ENCODE assay signal across 31 cellular contexts in genomic region chr6:78363688-78364087, GRCh38.
"Had no signal": no experiment of that assay in that cellular context is flagged by ENCODE, and none has a peak within 500 bp of the region (broad histone marks: within the 10 kb centered on the region; RNA-seq: fewer than 3 reads in every experiment).

No MANE protein-coding gene starts in this region.

- H3K27me3 ChIP-seq: adrenal gland, body of pancreas, esophagus squamous epithelium, gastroesophageal sphincter, heart right ventricle had no signal

- H3K27ac ChIP-seq: adrenal gland, body of pancreas, epithelial cell of prostate, esophagus squamous epithelium, gastroesophageal sphincter, heart right ventricle, WERI-Rb-1 had no signal

- H3K4me1 ChIP-seq: adrenal gland, body of pancreas, esophagus squamous epithelium, gastroesophageal sphincter, heart right ventricle had no signal

- H3K9me3 ChIP-seq: adrenal gland, body of pancreas, esophagus squamous epithelium, gastroesophageal sphincter had no signal

- FAIRE-seq: colon, endometrium, endothelial cell of umbilical vein had no signal

- H3K36me3 ChIP-seq: adrenal gland, esophagus squamous epithelium, gastroesophageal sphincter, heart right ventricle, WERI-Rb-1 had no signal

- H3K4me3 ChIP-seq: adrenal gland, body of pancreas, esophagus squamous epithelium, gastroesophageal sphincter, heart right ventricle had no signal

- DNase-seq: activated B cell treated with CpG ODN at 0.5 μM for 24 hours; activated CD4-positive, alpha-beta T cell treated with anti-CD3 and anti-CD28 coated beads for 48 hours; activated CD4-positive, alpha-beta T cell treated with anti-CD3 and anti-CD28 coated beads, Interleukin-2, amount 50 U/mL, for 1 hour; activated CD4-positive, alpha-beta T cell treated with anti-CD3 and anti-CD28 coated beads, Interleukin-2, amount 50 U/mL, for 48 hours; activated CD8-positive, alpha-beta memory T cell treated with anti-CD3 and anti-CD28 coated beads for 24 hours; activated CD8-positive, alpha-beta T cell treated with anti-CD3 and anti-CD28 coated beads for 36 hours; activated effector memory CD4-positive, alpha-beta T cell treated with Interleukin-2 at 50 U/mL for 16 hours; activated naive CD4-positive, alpha-beta T cell treated with anti-CD3 and anti-CD28 coated beads for 36 hours; activated naive CD8-positive, alpha-beta T cell treated with anti-CD3 and anti-CD28 coated beads for 36 hours; activated naive CD8-positive, alpha-beta T cell treated with anti-CD3 and anti-CD28 coated beads, Interleukin-2, amount 50 U/mL, for 24 hours; activated T-cell treated with anti-CD3 and anti-CD28 coated beads, Interleukin-2, amount 50 U/mL, for 4 hours; adrenal gland; amygdala; aorta; body of pancreas; caudate nucleus; cortex of kidney; dermis blood vessel endothelial cell; effector CD4-positive, alpha-beta T cell; effector memory CD8-positive, alpha-beta T cell; esophagus squamous epithelium; foreskin melanocyte; heart right ventricle; T-helper 17 cell; T1000; WERI-Rb-1 had no signal
